Comparison of ENCODE assay signal across 19 cellular contexts in genomic region chr15:99496302-99496629, GRCh38.
DNase-seq lines count a peak whose midpoint lies in the region; ATAC-seq and TF ChIP-seq lines count a peak whose summit lies in the region.
"Had no signal": no experiment of that assay in that cellular context is flagged by ENCODE, and none has a peak within 500 bp of the region (broad histone marks: within the 10 kb centered on the region; RNA-seq: fewer than 3 reads in every experiment).

No MANE protein-coding gene starts in this region.

- no peak overlapping the region for H3K4me3 Mint-ChIP-seq in activated CD4-positive, alpha-beta T cell treated with anti-CD3 and anti-CD28 coated beads for 36 hours
- H3K4me3 Mint-ChIP-seq in activated naive CD8-positive, alpha-beta T cell, result peak overlapping the region; percentile 71
- H3K4me3 Mint-ChIP-seq in naive B cell, result peak overlapping the region in 6 of 8 donors; percentile 47 to 87 (median 59)
- H3K4me3 Mint-ChIP-seq: central memory CD8-positive, alpha-beta T cell; HFFc6 had no signal

- H3K27ac ChIP-seq in thymus (ENCODE audit: low read depth) (peak overlapping the region; percentile 36), dorsolateral prefrontal cortex (peak overlapping the region in 8 of 59 donors; percentile 8 to 31 (median 19)), ascending aorta (no peak overlapping the region)
- H3K27ac ChIP-seq: lower lobe of right lung, SJSA1 had no signal

- no peaks in the 10 kb centered on the region for H3K27me3 Mint-ChIP-seq in activated CD4-positive, alpha-beta T cell treated with anti-CD3 and anti-CD28 coated beads for 36 hours
- no peaks in the 10 kb centered on the region for H3K27me3 Mint-ChIP-seq in activated naive CD8-positive, alpha-beta T cell
- no peaks in the 10 kb centered on the region for H3K27me3 Mint-ChIP-seq in naive B cell

- H3K4me3 ChIP-seq in thymus (ENCODE audit: low read length) (no peak overlapping the region), dorsolateral prefrontal cortex (no peak overlapping the region), ascending aorta (no peak overlapping the region)
- H3K4me3 ChIP-seq: gastrocnemius medialis, K562, lower lobe of right lung, sigmoid colon, SJSA1 had no signal

- H3K27ac Mint-ChIP-seq in activated CD4-positive, alpha-beta T cell treated with anti-CD3 and anti-CD28 coated beads for 36 hours, result peak overlapping the region; percentile 43
- peak overlapping the region; percentile 89 for H3K27ac Mint-ChIP-seq in activated naive CD8-positive, alpha-beta T cell
- H3K27ac Mint-ChIP-seq in naive B cell, result peak overlapping the region in 3 of 6 donors; percentile 36 to 73 (median 63)
- H3K27ac Mint-ChIP-seq: HFFc6 had no signal

- peak; percentile 47 for ATAC-seq in activated CD4-positive, alpha-beta T cell treated with anti-CD3 and anti-CD28 coated beads for 36 hours
- ATAC-seq in naive B cell (ENCODE audit: low read depth in 2 of 2), result peak in 1 of 2 donors; percentile 14
- ATAC-seq: gastrocnemius medialis, K562 had no signal

- intact Hi-C loops in activated CD4-positive, alpha-beta T cell treated with anti-CD3 and anti-CD28 coated beads for 36 hours (cut with DNase I, micrococcal nuclease), result no loop called here
- intact Hi-C loops in dorsolateral prefrontal cortex (cut with DNase I), result no loop called here
- intact Hi-C loops in ascending aorta (cut with DNase I), result no loop called here

- peaks cover 2% of the 10 kb centered on the region for H3K9me3 Mint-ChIP-seq in activated CD4-positive, alpha-beta T cell treated with anti-CD3 and anti-CD28 coated beads for 36 hours (ENCODE audit: low read depth)
- no peaks in the 10 kb centered on the region for H3K9me3 Mint-ChIP-seq in activated naive CD8-positive, alpha-beta T cell (ENCODE audit: low read depth)
- no peaks in the 10 kb centered on the region for H3K9me3 Mint-ChIP-seq in naive B cell
- H3K9me3 Mint-ChIP-seq: central memory CD8-positive, alpha-beta T cell had no signal

- H3K36me3 Mint-ChIP-seq in activated CD4-positive, alpha-beta T cell treated with anti-CD3 and anti-CD28 coated beads for 36 hours (ENCODE audit: low read depth), result no peaks in the 10 kb centered on the region
- H3K36me3 Mint-ChIP-seq in activated naive CD8-positive, alpha-beta T cell, result no peaks in the 10 kb centered on the region
- H3K36me3 Mint-ChIP-seq in naive B cell, result no peaks in the 10 kb centered on the region

- H3K27me3 ChIP-seq in thymus (ENCODE audit: control insufficient read depth, insufficient read depth) (no peaks in the 10 kb centered on the region), dorsolateral prefrontal cortex (no peaks in the 10 kb centered on the region), ascending aorta (no peaks in the 10 kb centered on the region)
- H3K27me3 ChIP-seq: gastrocnemius medialis, sigmoid colon, SJSA1 had no signal

- POLR2A ChIA-PET in activated CD4-positive, alpha-beta T cell treated with anti-CD3 and anti-CD28 coated beads for 36 hours (lab: Charles Lee), result no interaction called here

- CTCF ChIA-PET in activated CD4-positive, alpha-beta T cell treated with anti-CD3 and anti-CD28 coated beads for 36 hours (lab: Charles Lee), result interaction anchor here (0.6 kb wide), 1 partner anchor 71 kb away, joined by 3 read pairs; no protein-coding TSS in a partner anchor

- H3K4me1 Mint-ChIP-seq in activated CD4-positive, alpha-beta T cell treated with anti-CD3 and anti-CD28 coated beads for 36 hours, result peaks cover 22% of the 10 kb centered on the region
- H3K4me1 Mint-ChIP-seq in activated naive CD8-positive, alpha-beta T cell (ENCODE audit: low read depth), result peaks cover 34% of the 10 kb centered on the region
- H3K4me1 Mint-ChIP-seq in naive B cell, result peaks cover 29 to 30% (median 30%) of the 10 kb centered on the region in 3 donors
- H3K4me1 Mint-ChIP-seq: central memory CD8-positive, alpha-beta T cell had no signal

- H3K36me3 ChIP-seq in thymus (ENCODE audit: control insufficient read depth, insufficient read depth), result no peaks in the 10 kb centered on the region
- no peaks in the 10 kb centered on the region for H3K36me3 ChIP-seq in ascending aorta
- H3K36me3 ChIP-seq: gastrocnemius medialis, lower lobe of right lung, sigmoid colon, SJSA1 had no signal

- TF ChIP-seq CTCF in dorsolateral prefrontal cortex (IDR thresholded peaks at IDR 0.05 in 54 of 56, conservative IDR thresholded peaks at IDR 0.05 in 2 of 56; ENCODE audit: low read depth in 1 of 56, partially characterized antibody in 56 of 56) (no peak), ascending aorta (IDR thresholded peaks at IDR 0.05) (no peak)

- H3K9me3 ChIP-seq in thymus (ENCODE audit: control insufficient read depth) (no peaks in the 10 kb centered on the region), ascending aorta (no peaks in the 10 kb centered on the region)
- H3K9me3 ChIP-seq: gastrocnemius medialis, lower lobe of right lung, sigmoid colon, SJSA1 had no signal

- peaks cover 9% of the 10 kb centered on the region for H3K4me1 ChIP-seq in thymus (ENCODE audit: control insufficient read depth, insufficient read depth, low read length)
- no peaks in the 10 kb centered on the region for H3K4me1 ChIP-seq in ascending aorta
- H3K4me1 ChIP-seq: lower lobe of right lung, SJSA1 had no signal

- 50% methylated on average over 9 of the region's 9 CpGs for WGBS in thymus

- DNase-seq in activated CD4-positive, alpha-beta T cell treated with anti-CD3 and anti-CD28 coated beads for 36 hours, result no peak
- DNase-seq in activated CD4-positive, alpha-beta T cell treated with anti-CD3 and anti-CD28 coated beads, Interleukin-2, amount 50 U/mL, for 1 hour, result no peak
- DNase-seq in naive B cell, result no peak
- DNase-seq in dorsolateral prefrontal cortex, result no peak
- DNase-seq in ascending aorta (ENCODE audit: low spot score in 2 of 2), result no peak
- DNase-seq in germinal center (ENCODE audit: low spot score), result no peak
- DNase-seq: activated naive CD4-positive, alpha-beta T cell treated with anti-CD3 and anti-CD28 coated beads, Interleukin-2, amount 50 U/mL, for 16 hours; gastrocnemius medialis; HFFc6; lower lobe of right lung; NCI-H1417; occipital lobe; sigmoid colon; stimulated activated CD4-positive, alpha-beta T cell treated with anti-CD3 and anti-CD28 coated beads, Interleukin-4, amount 100 ng/mL, for 4 hours had no signal
